Comparison of ENCODE assay signal across 1 cellular context in genomic region chr10:24919629-24920028, GRCh38.
TF ChIP-seq lines count a peak whose summit lies in the region.

No MANE protein-coding gene starts in this region.

TF ChIP-seq in K562, 482 proteins besides CTCF, POLR2A, EP300 and RAD21 (continued from another document):
- TF ChIP-seq, protein P1, sequence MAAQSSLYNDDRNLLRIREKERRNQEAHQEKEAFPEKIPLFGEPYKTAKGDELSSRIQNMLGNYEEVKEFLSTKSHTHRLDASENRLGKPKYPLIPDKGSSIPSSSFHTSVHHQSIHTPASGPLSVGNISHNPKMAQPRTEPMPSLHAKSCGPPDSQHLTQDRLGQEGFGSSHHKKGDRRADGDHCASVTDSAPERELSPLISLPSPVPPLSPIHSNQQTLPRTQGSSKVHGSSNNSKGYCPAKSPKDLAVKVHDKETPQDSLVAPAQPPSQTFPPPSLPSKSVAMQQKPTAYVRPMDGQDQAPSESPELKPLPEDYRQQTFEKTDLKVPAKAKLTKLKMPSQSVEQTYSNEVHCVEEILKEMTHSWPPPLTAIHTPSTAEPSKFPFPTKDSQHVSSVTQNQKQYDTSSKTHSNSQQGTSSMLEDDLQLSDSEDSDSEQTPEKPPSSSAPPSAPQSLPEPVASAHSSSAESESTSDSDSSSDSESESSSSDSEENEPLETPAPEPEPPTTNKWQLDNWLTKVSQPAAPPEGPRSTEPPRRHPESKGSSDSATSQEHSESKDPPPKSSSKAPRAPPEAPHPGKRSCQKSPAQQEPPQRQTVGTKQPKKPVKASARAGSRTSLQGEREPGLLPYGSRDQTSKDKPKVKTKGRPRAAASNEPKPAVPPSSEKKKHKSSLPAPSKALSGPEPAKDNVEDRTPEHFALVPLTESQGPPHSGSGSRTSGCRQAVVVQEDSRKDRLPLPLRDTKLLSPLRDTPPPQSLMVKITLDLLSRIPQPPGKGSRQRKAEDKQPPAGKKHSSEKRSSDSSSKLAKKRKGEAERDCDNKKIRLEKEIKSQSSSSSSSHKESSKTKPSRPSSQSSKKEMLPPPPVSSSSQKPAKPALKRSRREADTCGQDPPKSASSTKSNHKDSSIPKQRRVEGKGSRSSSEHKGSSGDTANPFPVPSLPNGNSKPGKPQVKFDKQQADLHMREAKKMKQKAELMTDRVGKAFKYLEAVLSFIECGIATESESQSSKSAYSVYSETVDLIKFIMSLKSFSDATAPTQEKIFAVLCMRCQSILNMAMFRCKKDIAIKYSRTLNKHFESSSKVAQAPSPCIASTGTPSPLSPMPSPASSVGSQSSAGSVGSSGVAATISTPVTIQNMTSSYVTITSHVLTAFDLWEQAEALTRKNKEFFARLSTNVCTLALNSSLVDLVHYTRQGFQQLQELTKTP (IDR thresholded peaks at IDR 0.05; ENCODE audit: low read depth in 1 of 2, partially characterized antibody in 2 of 2): peak in 1 of 2 experiments; percentile 99
